Comparison of ENCODE assay signal across 28 cellular contexts in the genomic region with DNA sequence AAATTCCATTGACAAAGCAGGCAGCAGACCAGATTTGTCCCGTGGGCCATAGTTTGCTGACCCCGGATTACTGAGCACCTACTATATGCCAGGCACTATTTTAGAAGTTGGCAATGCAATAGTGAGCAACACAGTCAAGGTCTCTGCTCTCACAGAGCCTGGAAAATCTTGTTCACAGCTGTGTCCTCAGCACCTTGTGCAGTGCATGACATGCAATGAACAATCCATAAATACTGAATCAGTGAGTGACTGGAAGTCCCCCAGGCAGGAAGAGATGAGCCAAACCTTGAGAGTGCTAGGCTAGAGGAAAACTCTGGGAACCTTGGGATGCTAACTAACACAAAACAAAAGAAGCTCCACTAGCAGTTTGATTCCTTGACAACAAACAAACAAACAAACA. TPM values are rescaled to one million over a fixed set of nuclear protein-coding genes. Genes with fewer than 3 reads are reported as not detected.
DNase-seq lines count a peak whose midpoint lies in the region; ATAC-seq, FAIRE-seq and TF ChIP-seq lines count a peak whose summit lies in the region.
"Had no signal": no experiment of that assay in that cellular context is flagged by ENCODE, and none has a peak within 500 bp of the region (broad histone marks: within the 10 kb centered on the region; RNA-seq: fewer than 3 reads in every experiment).

No MANE protein-coding gene starts in this region.

- peaks cover 23% of the 10 kb centered on the region for H3K4me1 Mint-ChIP-seq in osteocyte (ENCODE audit: unreplicated experiment)
- H3K4me1 Mint-ChIP-seq: naive B cell had no signal

- peak; percentile 83 for DNase-seq in ELR (ENCODE audit: low read depth)
- DNase-seq in PC-3 = peak; percentile 69
- DNase-seq in endothelial cell of umbilical vein (ENCODE audit: low read depth, low spot score) = peak; percentile 32
- no peak for DNase-seq in osteocyte (ENCODE audit: extremely low spot score, unreplicated experiment)
- DNase-seq in prostate gland (ENCODE audit: low spot score) = no peak
- DNase-seq in uterus = no peak
- DNase-seq in NCI-H446 treated with DMSO at 0.1 percent for 48 hours (lab: John Stamatoyannopoulos, UW) = no peak
- DNase-seq: activated CD4-positive, alpha-beta T cell treated with anti-CD3 and anti-CD28 coated beads for 4 hours; activated naive CD4-positive, alpha-beta T cell treated with anti-CD3 and anti-CD28 coated beads for 36 hours; activated T-cell treated with anti-CD3 and anti-CD28 coated beads, Interleukin-2, amount 50 U/mL, for 4 hours; amygdala; Calu3; head of caudate nucleus; naive B cell; NCI-H1436; NCI-H510A treated with DMSO at 0.1 percent for 48 hours; NK-92 treated with Interleukin-12 subunit alpha and Interleukin-12 subunit beta, amount 100 ng/mL, for 24 hours; nucleus accumbens; Peyer's patch; stimulated activated CD4-positive, alpha-beta T cell treated with anti-CD3 and anti-CD28 coated beads, Interleukin-2, amount 100 ng/mL, for 48 hours; stimulated activated naive CD4-positive, alpha-beta T cell; T-helper 1 cell had no signal

- BruUV-seq in PC-3 (replicated peaks; lab: Mats Ljungman, UMichigan) (no TSS peak), endothelial cell of umbilical vein (replicated peaks; lab: Mats Ljungman, UMichigan) (no TSS peak)

- H3K27me3 Mint-ChIP-seq in osteocyte (ENCODE audit: unreplicated experiment) = no peaks in the 10 kb centered on the region

- no peak for TF ChIP-seq POLR2A in endothelial cell of umbilical vein (IDR thresholded peaks at IDR 0.05; ENCODE audit: low read depth, low read length)
- TF ChIP-seq POLR2A in prostate gland (IDR thresholded peaks at IDR 0.05) = no peak
- TF ChIP-seq POLR2A in uterus (IDR thresholded peaks at IDR 0.05) = no peak

- no peaks in the 10 kb centered on the region for H3K9me2 ChIP-seq in PC-3 (replicated peaks; ENCODE audit: low read length)

- no peaks in the 10 kb centered on the region for H3K79me2 ChIP-seq in PC-3 (ENCODE audit: low read length)
- no peaks in the 10 kb centered on the region for H3K79me2 ChIP-seq in endothelial cell of umbilical vein (ENCODE audit: control insufficient read depth, insufficient read depth, low read length)

- no peaks in the 10 kb centered on the region for H3K9me1 ChIP-seq in endothelial cell of umbilical vein (replicated peaks; ENCODE audit: control insufficient read depth, extremely low read depth, insufficient read depth, low read length)

- intact Hi-C loops in PC-3 (cut with micrococcal nuclease) (no loop called here), endothelial cell of umbilical vein (cut with micrococcal nuclease) (no loop called here), prostate gland (cut with DNase I) (no loop called here), uterus (cut with DNase I; ENCODE audit: low total_unique reads) (no loop called here)

- H3K27ac Mint-ChIP-seq in osteocyte (ENCODE audit: unreplicated experiment) = peak overlapping the region; percentile 25
- H3K27ac Mint-ChIP-seq: activated naive CD4-positive, alpha-beta T cell treated with anti-CD3 and anti-CD28 coated beads for 36 hours; CD14-positive monocyte; naive B cell had no signal

- no peaks in the 10 kb centered on the region for H4K20me1 ChIP-seq in PC-3 (ENCODE audit: low read length)
- no peaks in the 10 kb centered on the region for H4K20me1 ChIP-seq in endothelial cell of umbilical vein (replicated peaks; ENCODE audit: control insufficient read depth, extremely low read depth, insufficient read depth, low read length)

- peak overlapping the region; percentile 61 for H3K27ac ChIP-seq in PC-3 (ENCODE audit: low read length)
- H3K27ac ChIP-seq in endothelial cell of umbilical vein (ENCODE audit: insufficient read depth, low read depth, low read length) = no peak overlapping the region
- H3K27ac ChIP-seq in prostate gland = no peak overlapping the region
- H3K27ac ChIP-seq in uterus = no peak overlapping the region
- H3K27ac ChIP-seq: Peyer's patch, SJSA1, vagina had no signal

- H3K36me3 ChIP-seq in PC-3 (ENCODE audit: low read depth, low read length) = no peaks in the 10 kb centered on the region
- H3K36me3 ChIP-seq in endothelial cell of umbilical vein (ENCODE audit: control insufficient read depth in 2 of 2, extremely low read depth in 1 of 2, insufficient read depth in 2 of 2, low read length in 2 of 2) = no peaks in the 10 kb centered on the region
- no peaks in the 10 kb centered on the region for H3K36me3 ChIP-seq in prostate gland
- no peaks in the 10 kb centered on the region for H3K36me3 ChIP-seq in uterus
- H3K36me3 ChIP-seq: Peyer's patch, SJSA1, vagina had no signal

- CTCF ChIA-PET in PC-3 (lab: Charles Lee) = interaction anchor here (0.6 kb wide), 1 partner anchor 408 kb away, joined by 15 read pairs; no protein-coding TSS in a partner anchor
- CTCF ChIA-PET in endothelial cell of umbilical vein (lab: Charles Lee) = interaction anchor here (1.0 to 3.8 kb wide), 6 partner anchors 9 to 118 kb away, joined by 3 to 10 read pairs (median 8); no protein-coding TSS in a partner anchor

- no peak for ATAC-seq in PC-3
- ATAC-seq in GM21737 (IDR thresholded peaks at IDR 0.05; ENCODE audit: unreplicated experiment) = no peak
- ATAC-seq: activated T-cell treated with anti-CD3 and anti-CD28 coated beads, Interleukin-2, amount 50 U/mL, for 4 hours; K562 had no signal

- POLR2A ChIA-PET in PC-3 (lab: Charles Lee; ENCODE audit: unreplicated experiment) = no interaction called here
- POLR2A ChIA-PET in endothelial cell of umbilical vein (lab: Charles Lee) = no interaction called here

- no peak overlapping the region for H2AFZ ChIP-seq in PC-3 (ENCODE audit: low read length)
- H2AFZ ChIP-seq in endothelial cell of umbilical vein (ENCODE audit: low read depth, low read length) = no peak overlapping the region

- H3K9me3 Mint-ChIP-seq in osteocyte (ENCODE audit: unreplicated experiment) = no peaks in the 10 kb centered on the region
- H3K9me3 Mint-ChIP-seq: activated naive CD4-positive, alpha-beta T cell treated with anti-CD3 and anti-CD28 coated beads for 36 hours; activated T-cell treated with anti-CD3 and anti-CD28 coated beads, Interleukin-2, amount 50 U/mL, for 4 hours; CD14-positive monocyte; naive B cell had no signal

- H3K9ac ChIP-seq in PC-3 (ENCODE audit: low read length) = peak overlapping the region; percentile 12; the same call in 1 of the 2 replicates
- no peak overlapping the region for H3K9ac ChIP-seq in endothelial cell of umbilical vein (replicated peaks; ENCODE audit: extremely low read depth, insufficient read depth, low read length)

- H3K27me3 ChIP-seq in PC-3 (ENCODE audit: low read length) = no peaks in the 10 kb centered on the region
- H3K27me3 ChIP-seq in endothelial cell of umbilical vein (ENCODE audit: control insufficient read depth in 2 of 2, insufficient read depth in 2 of 2, low read length in 2 of 2) = no peaks in the 10 kb centered on the region
- H3K27me3 ChIP-seq in prostate gland (replicated peaks; ENCODE audit: insufficient read depth) = no peaks in the 10 kb centered on the region
- H3K27me3 ChIP-seq in uterus = no peaks in the 10 kb centered on the region
- H3K27me3 ChIP-seq: Peyer's patch, SJSA1, vagina had no signal

- peaks cover 12% of the 10 kb centered on the region for H3F3A ChIP-seq in PC-3 (ENCODE audit: low read length, unreplicated experiment)

- dilution Hi-C loops in endothelial cell of umbilical vein (cut with MboI; ENCODE audit: extremely low pct_ligation_motif_present, low sequenced_read_pairs) = no loop called here

- no peak overlapping the region for H3K4me3 Mint-ChIP-seq in osteocyte (ENCODE audit: unreplicated experiment)
- H3K4me3 Mint-ChIP-seq: activated naive CD4-positive, alpha-beta T cell treated with anti-CD3 and anti-CD28 coated beads for 36 hours; activated T-cell treated with anti-CD3 and anti-CD28 coated beads, Interleukin-2, amount 50 U/mL, for 4 hours; CD14-positive monocyte; naive B cell had no signal

- no peaks in the 10 kb centered on the region for H3K36me3 Mint-ChIP-seq in osteocyte (ENCODE audit: unreplicated experiment)
- H3K36me3 Mint-ChIP-seq: CD14-positive monocyte, naive B cell had no signal

- no peaks in the 10 kb centered on the region for H3K9me3 ChIP-seq in PC-3 (ENCODE audit: low read length)
- no peaks in the 10 kb centered on the region for H3K9me3 ChIP-seq in endothelial cell of umbilical vein (replicated peaks; ENCODE audit: control insufficient read depth, insufficient read depth, low read length)
- no peaks in the 10 kb centered on the region for H3K9me3 ChIP-seq in prostate gland
- H3K9me3 ChIP-seq in uterus = no peaks in the 10 kb centered on the region
- H3K9me3 ChIP-seq: Peyer's patch, SJSA1, vagina had no signal

- WGBS in prostate gland = 77% methylated on average over 2 of the region's 2 CpGs

- TF ChIP-seq CTCF in PC-3 (conservative IDR thresholded peaks at IDR 0.05; ENCODE audit: low read depth, low read length) (no peak), endothelial cell of umbilical vein (IDR thresholded peaks at IDR 0.05; ENCODE audit: extremely low read depth in 1 of 2, insufficient read depth in 1 of 2, low read depth in 1 of 2, low read length in 2 of 2) (no peak), osteocyte (IDR thresholded peaks at IDR 0.05) (no peak), prostate gland (IDR thresholded peaks at IDR 0.05) (no peak), uterus (IDR thresholded peaks at IDR 0.05) (no peak)

- no peak overlapping the region for H3K4me2 ChIP-seq in PC-3 (ENCODE audit: low read length)
- no peak overlapping the region for H3K4me2 ChIP-seq in endothelial cell of umbilical vein (ENCODE audit: insufficient read depth, low read length)

- H3K4me1 ChIP-seq in PC-3 (ENCODE audit: insufficient read depth, low read length) (peaks cover 32% of the 10 kb centered on the region), endothelial cell of umbilical vein (ENCODE audit: control insufficient read depth, extremely low read depth, insufficient read depth, low read length) (peaks cover 13% of the 10 kb centered on the region), prostate gland (replicated peaks) (no peaks in the 10 kb centered on the region), uterus (no peaks in the 10 kb centered on the region)
- H3K4me1 ChIP-seq: Peyer's patch had no signal

- H3K4me3 ChIP-seq in PC-3 (ENCODE audit: low read length) (no peak overlapping the region), endothelial cell of umbilical vein (replicated peaks in 1 of 3; ENCODE audit: insufficient read depth in 1 of 3, low read depth in 1 of 3, low read length in 3 of 3) (no peak overlapping the region), prostate gland (no peak overlapping the region), uterus (no peak overlapping the region)
- H3K4me3 ChIP-seq: K562, Peyer's patch, SJSA1, vagina had no signal

- FAIRE-seq in endothelial cell of umbilical vein (lab: Jason Lieb, UNC) = no peak
- FAIRE-seq: K562 had no signal

RNA-seq across cellular contexts. Expression of a gene that starts 14.4 kb away (rescaled TPM):
- total RNA-seq in PC-3 (2014; rRNA removed) = 408 and 535 TPM in 2 replicates
- 559 and 619 TPM in 2 replicates for total RNA-seq in endothelial cell of umbilical vein
- 1,270 and 1,407 TPM in 2 replicates for polyA plus RNA-seq in endothelial cell of umbilical vein
- polyA plus RNA-seq in endothelial cell of umbilical vein (2011; cell fraction: cytosol; rRNA removed) = 1,095 and 1,145 TPM in 2 replicates
- polyA plus RNA-seq in endothelial cell of umbilical vein (2011; cell fraction: nucleus; rRNA removed) = 679 and 727 TPM in 2 replicates
- polyA plus RNA-seq in endothelial cell of umbilical vein (2012) = 331 and 379 TPM in 2 replicates
- polyA minus RNA-seq in endothelial cell of umbilical vein = 1,191 and 1,311 TPM in 2 replicates
- polyA minus RNA-seq in endothelial cell of umbilical vein (2011; cell fraction: cytosol; rRNA and poly(A)+ RNA removed) = 916 TPM
- 436 and 623 TPM in 2 replicates for polyA minus RNA-seq in endothelial cell of umbilical vein (2011; cell fraction: nucleus; rRNA and poly(A)+ RNA removed)
- 120 and 122 TPM in 2 replicates for total RNA-seq in osteocyte
- total RNA-seq in prostate gland = 100 to 1,000 TPM in 1 of 2 donors, 10 to 100 TPM in 1; 92.0 to 142 TPM
- total RNA-seq in uterus = 100 to 1,000 TPM; 102 to 118 (median 113) TPM
- total RNA-seq: activated CD8-positive, alpha-beta memory T cell treated with anti-CD3 and anti-CD28 coated beads for 36 hours; activated naive CD4-positive, alpha-beta T cell treated with anti-CD3 and anti-CD28 coated beads for 36 hours had no signal
- polyA plus RNA-seq: CD14-positive monocyte had no signal

RNA-seq across cellular contexts. Expression of a gene that starts 29.6 kb away (rescaled TPM):
- total RNA-seq in PC-3 (2014; rRNA removed) (0.06 and 0.40 TPM in 2 replicates), endothelial cell of umbilical vein (142 and 158 TPM in 2 replicates), osteocyte (2.2 and 3.7 TPM in 2 replicates), prostate gland (1 to 10 TPM; 4.3 to 4.9 TPM), uterus (10 to 100 TPM in 3 of 4 donors, 1 to 10 TPM in 1; 6.7 to 35.5 (median 14.6) TPM)
- 150 and 163 TPM in 2 replicates for polyA plus RNA-seq in endothelial cell of umbilical vein
- polyA plus RNA-seq in endothelial cell of umbilical vein (2011; cell fraction: cytosol; rRNA removed) = 116 and 149 TPM in 2 replicates
- 67.7 and 88.9 TPM in 2 replicates for polyA plus RNA-seq in endothelial cell of umbilical vein (2011; cell fraction: nucleus; rRNA removed)
- 19.9 and 43.2 TPM in 2 replicates for polyA plus RNA-seq in endothelial cell of umbilical vein (2012)
- 192 and 213 TPM in 2 replicates for polyA minus RNA-seq in endothelial cell of umbilical vein
- not detected for polyA minus RNA-seq in endothelial cell of umbilical vein (2011; cell fraction: cytosol; rRNA and poly(A)+ RNA removed)
- polyA minus RNA-seq in endothelial cell of umbilical vein (2011; cell fraction: nucleus; rRNA and poly(A)+ RNA removed) = 66.9 and 78.8 TPM in 2 replicates
- total RNA-seq: activated CD8-positive, alpha-beta memory T cell treated with anti-CD3 and anti-CD28 coated beads for 36 hours; activated naive CD4-positive, alpha-beta T cell treated with anti-CD3 and anti-CD28 coated beads for 36 hours; activated T-cell treated with anti-CD3 and anti-CD28 coated beads, Interleukin-2, amount 50 U/mL, for 4 hours; K562 had no signal
- polyA plus RNA-seq: CD14-positive monocyte, K562 had no signal

Comparison
In these comparisons a context has a peak if more than half of its experiments do, and no peak if none do; other contexts are left out.
1. DNase-seq: peak in ELR (single experiment), PC-3 (single experiment) and endothelial cell of umbilical vein (single experiment); none in osteocyte (single experiment), prostate gland (single experiment), uterus (0 of 2) and NCI-H446 treated with DMSO at 0.1 percent for 48 hours (single experiment).